In the genomic region with DNA sequence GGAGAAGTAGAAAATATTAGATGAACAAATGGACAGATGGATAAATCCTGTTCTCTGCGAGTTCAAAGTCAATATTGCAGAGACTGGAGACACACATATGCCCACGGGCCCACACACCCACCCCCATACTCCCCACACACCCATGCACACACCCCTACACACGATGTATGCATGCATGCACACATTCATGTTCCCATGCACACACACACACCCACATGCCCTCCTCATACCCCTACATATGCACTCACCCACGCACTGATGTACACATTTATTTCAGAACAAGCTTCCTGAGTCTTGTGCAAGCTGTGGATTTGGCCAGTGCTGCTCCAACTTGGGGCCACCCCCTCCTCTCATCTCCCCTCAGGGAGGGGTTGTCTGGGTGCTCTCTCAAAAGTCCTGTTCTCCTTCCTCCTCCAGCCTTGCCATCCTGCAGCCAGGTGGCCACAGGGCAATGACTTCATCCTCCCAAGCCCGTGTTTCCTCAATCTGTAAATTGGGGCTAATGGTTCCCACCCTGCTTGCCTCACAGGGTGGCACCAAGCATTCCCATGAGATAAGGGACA, we compare ENCODE assay signal across 1 cellular context.
TF ChIP-seq lines count a peak whose summit lies in the region.

No MANE protein-coding gene starts in this region.

TF ChIP-seq in SK-N-SH treated with all-trans-retinoic acid at 6 μM for 48 hours, 23 proteins besides CTCF, POLR2A, EP300 and RAD21 (continued from another document):
- TF ChIP-seq, protein P1, sequence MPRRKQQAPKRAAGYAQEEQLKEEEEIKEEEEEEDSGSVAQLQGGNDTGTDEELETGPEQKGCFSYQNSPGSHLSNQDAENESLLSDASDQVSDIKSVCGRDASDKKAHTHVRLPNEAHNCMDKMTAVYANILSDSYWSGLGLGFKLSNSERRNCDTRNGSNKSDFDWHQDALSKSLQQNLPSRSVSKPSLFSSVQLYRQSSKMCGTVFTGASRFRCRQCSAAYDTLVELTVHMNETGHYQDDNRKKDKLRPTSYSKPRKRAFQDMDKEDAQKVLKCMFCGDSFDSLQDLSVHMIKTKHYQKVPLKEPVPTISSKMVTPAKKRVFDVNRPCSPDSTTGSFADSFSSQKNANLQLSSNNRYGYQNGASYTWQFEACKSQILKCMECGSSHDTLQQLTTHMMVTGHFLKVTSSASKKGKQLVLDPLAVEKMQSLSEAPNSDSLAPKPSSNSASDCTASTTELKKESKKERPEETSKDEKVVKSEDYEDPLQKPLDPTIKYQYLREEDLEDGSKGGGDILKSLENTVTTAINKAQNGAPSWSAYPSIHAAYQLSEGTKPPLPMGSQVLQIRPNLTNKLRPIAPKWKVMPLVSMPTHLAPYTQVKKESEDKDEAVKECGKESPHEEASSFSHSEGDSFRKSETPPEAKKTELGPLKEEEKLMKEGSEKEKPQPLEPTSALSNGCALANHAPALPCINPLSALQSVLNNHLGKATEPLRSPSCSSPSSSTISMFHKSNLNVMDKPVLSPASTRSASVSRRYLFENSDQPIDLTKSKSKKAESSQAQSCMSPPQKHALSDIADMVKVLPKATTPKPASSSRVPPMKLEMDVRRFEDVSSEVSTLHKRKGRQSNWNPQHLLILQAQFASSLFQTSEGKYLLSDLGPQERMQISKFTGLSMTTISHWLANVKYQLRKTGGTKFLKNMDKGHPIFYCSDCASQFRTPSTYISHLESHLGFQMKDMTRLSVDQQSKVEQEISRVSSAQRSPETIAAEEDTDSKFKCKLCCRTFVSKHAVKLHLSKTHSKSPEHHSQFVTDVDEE (CRISPR knock-in tag; IDR thresholded peaks at IDR 0.05) = no peak
- no peak for TF ChIP-seq ZC3H10 (CRISPR knock-in tag; IDR thresholded peaks at IDR 0.05)
